In genomic region chr6:31664790-31665500, GRCh38 we compare ENCODE assay signal across 8 cellular contexts. TPM values are rescaled to one million over a fixed set of nuclear protein-coding genes. Genes with fewer than 3 reads are reported as not detected.
DNase-seq lines count a peak whose midpoint lies in the region; ATAC-seq, FAIRE-seq and TF ChIP-seq lines count a peak whose summit lies in the region.

Gene GPANK1 (minus strand): TSS chr6:31664997. CDS start chr6:31664478, 519 bp downstream.

- H3K27me3 Mint-ChIP-seq in activated B cell treated with CpG ODN at 0.5 μM for 24 hours: no peaks in the 10 kb centered on the region

- no peak for FAIRE-seq in bronchial epithelial cell (lab: Jason Lieb, UNC)
- no peak for FAIRE-seq in small intestine (lab: Jason Lieb, UNC)

- H3K9me3 Mint-ChIP-seq in activated B cell treated with CpG ODN at 0.5 μM for 24 hours: no peaks in the 10 kb centered on the region

- TF ChIP-seq CTCF in activated B cell treated with CpG ODN at 0.5 μM for 24 hours (IDR thresholded peaks at IDR 0.05) (no peak), bronchial epithelial cell (IDR thresholded peaks at IDR 0.05; ENCODE audit: insufficient read depth, low read length, severe bottlenecking) (no peak)

- H3K9me3 ChIP-seq in small intestine (ENCODE audit: control insufficient read depth, low read depth): no peaks in the 10 kb centered on the region

- ATAC-seq in HG03135 (IDR thresholded peaks at IDR 0.05; ENCODE audit: unreplicated experiment) (peak; percentile 32), activated B cell treated with CpG ODN at 0.5 μM for 24 hours (ENCODE audit: low read depth) (peak; percentile 21), GM19452 (IDR thresholded peaks at IDR 0.05; ENCODE audit: unreplicated experiment) (no peak)

- H3K4me3 ChIP-seq in bronchial epithelial cell (ENCODE audit: low read depth, low read length): peak within 1 kb of the TSS; percentile 85
- H3K4me3 ChIP-seq in small intestine (ENCODE audit: low read depth in 1 of 2, low read length in 2 of 2): peak within 1 kb of the TSS; percentile 85 to 89

- H3K36me3 ChIP-seq in bronchial epithelial cell (ENCODE audit: control insufficient read depth, insufficient read depth, low read length) (peaks cover 19% of the 10 kb centered on the region), small intestine (ENCODE audit: control insufficient read depth in 2 of 2, insufficient read depth in 2 of 2, low read length in 2 of 2) (peaks cover 13 to 18% of the 10 kb centered on the region in 2 donors)

- peak within 1 kb of the TSS; percentile 79 to 97 for H3K27ac ChIP-seq in small intestine (ENCODE audit: low read depth in 1 of 2, low read length in 1 of 2)

- H3K27ac Mint-ChIP-seq in activated B cell treated with CpG ODN at 0.5 μM for 24 hours: peak within 1 kb of the TSS; percentile 95

- peak; percentile 88 for DNase-seq in GF-D8 (lab: John Stamatoyannopoulos, UW)
- DNase-seq in NCI-H446 (lab: John Stamatoyannopoulos, UW): peak; percentile 91 to 96
- peak; percentile 66 for DNase-seq in activated B cell treated with CpG ODN at 0.5 μM for 24 hours
- DNase-seq in bronchial epithelial cell (ENCODE audit: low read depth): peak; percentile 94
- DNase-seq in iPS-NIHi7 (ENCODE audit: extremely low spot score): peak; percentile 46
- DNase-seq in small intestine: peak; percentile 98

- H3K4me3 Mint-ChIP-seq in activated B cell treated with CpG ODN at 0.5 μM for 24 hours: peak within 1 kb of the TSS; percentile 96

- intact Hi-C loops in activated B cell treated with CpG ODN at 0.5 μM for 24 hours (cut with micrococcal nuclease): loop anchor here (1.0 to 10.0 kb wide), 12 partner anchors 13 to 510 kb away; partner anchors contain the start of genes ABHD16A, AGPAT1, ATF6B and BAG6

- H3K27me3 ChIP-seq in bronchial epithelial cell (ENCODE audit: control insufficient read depth, insufficient read depth, low read length) (no peaks in the 10 kb centered on the region), small intestine (ENCODE audit: control insufficient read depth in 2 of 2, insufficient read depth in 2 of 2, low read length in 2 of 2) (no peaks in the 10 kb centered on the region)

- POLR2A ChIA-PET in activated B cell treated with CpG ODN at 0.5 μM for 24 hours (lab: Charles Lee): interaction anchor here (0.6 to 6.2 kb wide), 35 partner anchors 12 to 1643 kb away, joined by 3 to 188 read pairs (median 5); partner anchors contain the start of genes ABHD16A, APOM, BAG6 and DDX39B

- CTCF ChIA-PET in activated B cell treated with CpG ODN at 0.5 μM for 24 hours (lab: Charles Lee): interaction anchor here (1.0 to 1.4 kb wide), 3 partner anchors 12 to 114 kb away, joined by 3 to 5 read pairs (median 4); partner anchors contain the start of gene BAG6

- peaks cover 67% of the 10 kb centered on the region for H3K4me1 Mint-ChIP-seq in activated B cell treated with CpG ODN at 0.5 μM for 24 hours

- 0% methylated on average over 39 of the region's 39 CpGs for WGBS in small intestine, 3 donors

- H3K4me1 ChIP-seq in small intestine (ENCODE audit: control insufficient read depth in 2 of 2, insufficient read depth in 1 of 2, low read depth in 1 of 2, low read length in 1 of 2): peaks cover 0 to 7% of the 10 kb centered on the region in 2 donors

- H3K36me3 Mint-ChIP-seq in activated B cell treated with CpG ODN at 0.5 μM for 24 hours (ENCODE audit: low read depth): peaks cover 76% of the 10 kb centered on the region

RNA-seq across cellular contexts. Expression of gene GPANK1, which starts in this region (rescaled TPM):
- total RNA-seq in activated B cell treated with CpG ODN at 0.5 μM for 24 hours (23.0 and 24.2 TPM in 2 replicates), bronchial epithelial cell (10.0 and 10.2 TPM in 2 replicates)
- 10 to 100 TPM; 14.8 to 30.2 (median 19.2) TPM for polyA plus RNA-seq in small intestine

Comparison
In these comparisons a context has a peak if more than half of its experiments do, and no peak if none do; other contexts are left out.
1. DNase-seq: peak in every context shown above with its lines; median percentile 98 in small intestine; 94 in bronchial epithelial cell; 94 in NCI-H446; 88 in GF-D8; 66 in activated B cell treated with CpG ODN at 0.5 μM for 24 hours; 46 in iPS-NIHi7.